ENCODE assay signal across 11 cellular contexts in genomic region chr1:229117664-229118300, GRCh38.
A peak's percentile ranks its signal among the peaks of the same experiment; 100 is the strongest.
DNase-seq lines count a peak whose midpoint lies in the region; ATAC-seq and TF ChIP-seq lines count a peak whose summit lies in the region.
"Had no signal": no experiment of that assay in that cellular context is flagged by ENCODE, and none has a peak within 500 bp of the region (broad histone marks: within the 10 kb centered on the region; RNA-seq: fewer than 3 reads in every experiment).

No MANE protein-coding gene starts in this region.

- H3K27ac Mint-ChIP-seq in GM23338: no peak overlapping the region

- no peaks in the 10 kb centered on the region for H4K20me1 ChIP-seq in GM23338 (replicated peaks; ENCODE audit: insufficient read depth)

- H3K27me3 ChIP-seq in GM23338 (ENCODE audit: insufficient read depth): no peaks in the 10 kb centered on the region
- H3K27me3 ChIP-seq in adrenal gland: no peaks in the 10 kb centered on the region
- no peaks in the 10 kb centered on the region for H3K27me3 ChIP-seq in testis
- H3K27me3 ChIP-seq: cardiac muscle cell had no signal

- H3K36me3 ChIP-seq in GM23338 (ENCODE audit: insufficient read depth) (no peaks in the 10 kb centered on the region), adrenal gland (replicated peaks in 1 of 2) (no peaks in the 10 kb centered on the region), testis (ENCODE audit: low read depth, missing control alignments) (no peaks in the 10 kb centered on the region)
- H3K36me3 ChIP-seq: cardiac muscle cell had no signal

- 24 to 47% (median 40%) methylated on average over 11 to 14 of the region's 14 CpGs for WGBS in adrenal gland, 4 donors
- WGBS in testis, 2 donors: 30 to 48% methylated on average over 11 to 14 of the region's 14 CpGs

- peaks cover 21% of the 10 kb centered on the region for H3K4me1 Mint-ChIP-seq in GM23338

- H3K9me3 Mint-ChIP-seq in GM23338: peaks cover 6% of the 10 kb centered on the region; the same call in 2 of the 3 replicates

- TF ChIP-seq CTCF in GM23338 (conservative IDR thresholded peaks at IDR 0.05; ENCODE audit: low read depth in 2 of 2) (no peak), adrenal gland (IDR thresholded peaks at IDR 0.05) (no peak), testis (IDR thresholded peaks at IDR 0.05) (no peak)

- H3K27me3 Mint-ChIP-seq in GM23338 (ENCODE audit: insufficient read depth, low read depth, poor library complexity): peaks cover 13% of the 10 kb centered on the region

- no peak overlapping the region for H3K4me3 Mint-ChIP-seq in GM23338

- H3K27ac ChIP-seq in GM23338 (ENCODE audit: low read depth): no peak overlapping the region
- H3K27ac ChIP-seq in adrenal gland: peak overlapping the region in 2 of 5 donors; percentile 10 to 46
- H3K27ac ChIP-seq in testis: no peak overlapping the region
- H3K27ac ChIP-seq: cardiac muscle cell had no signal

- intact Hi-C loops in adrenal gland (cut with DNase I) (no loop called here), testis (cut with DNase I; ENCODE audit: low total_unique reads) (no loop called here)

- no peaks in the 10 kb centered on the region for H3K9me3 ChIP-seq in adrenal gland (replicated peaks in 1 of 3)
- no peaks in the 10 kb centered on the region for H3K9me3 ChIP-seq in testis

- H3K4me2 ChIP-seq in GM23338: no peak overlapping the region

- no peaks in the 10 kb centered on the region for H3K79me2 ChIP-seq in GM23338 (replicated peaks; ENCODE audit: insufficient read depth)

- H3F3A ChIP-seq in GM23338 (replicated peaks; ENCODE audit: low read depth): no peaks in the 10 kb centered on the region

- H3K4me3 ChIP-seq in GM23338 (no peak overlapping the region), adrenal gland (no peak overlapping the region), testis (no peak overlapping the region)
- H3K4me3 ChIP-seq: cardiac muscle cell had no signal

- no peaks in the 10 kb centered on the region for H3K9me2 ChIP-seq in GM23338 (ENCODE audit: insufficient read depth)

- no peaks in the 10 kb centered on the region for H3K36me3 Mint-ChIP-seq in GM23338 (ENCODE audit: low read depth)

- H3K4me1 ChIP-seq in GM23338 (ENCODE audit: insufficient read depth) (peaks cover 17% of the 10 kb centered on the region), adrenal gland (replicated peaks in 1 of 2) (peaks cover 0 to 24% of the 10 kb centered on the region in 2 donors), testis (peaks cover 19% of the 10 kb centered on the region)

- ATAC-seq in GM23338 (no peak), HG03039 (IDR thresholded peaks at IDR 0.05; ENCODE audit: unreplicated experiment) (no peak), GM19452 (IDR thresholded peaks at IDR 0.05; ENCODE audit: unreplicated experiment) (no peak)

- DNase-seq in GM23338 (ENCODE audit: low spot score) (no peak), adrenal gland (peak; percentile 79 to 91 (median 85)), hippocampal formation (lab: John Stamatoyannopoulos, UW) (peak; percentile 37 to 42), testis (peak; percentile 85), ecto neural progenitor cell (ENCODE audit: low spot score) (no peak), DMS114 treated with DMSO at 0.1 percent for 48 hours (lab: John Stamatoyannopoulos, UW; ENCODE audit: unreplicated experiment) (no peak)
- DNase-seq: activated CD4-positive, alpha-beta T cell treated with anti-CD3 and anti-CD28 coated beads for 4 hours; NCI-H774 had no signal

- no peak for TF ChIP-seq POLR2A in adrenal gland (IDR thresholded peaks at IDR 0.05)
- no peak for TF ChIP-seq POLR2A in testis (IDR thresholded peaks at IDR 0.05)

- peak overlapping the region; percentile 52 for H2AFZ ChIP-seq in GM23338

TF ChIP-seq in GM23338, 12 proteins besides CTCF, POLR2A, EP300 and RAD21:
- no peak for TF ChIP-seq STAT1 (IDR thresholded peaks at IDR 0.05; ENCODE audit: unreplicated experiment)
- TF ChIP-seq EZH2phosphoT487 (IDR thresholded peaks at IDR 0.05; ENCODE audit: unreplicated experiment): no peak
- no peak for TF ChIP-seq ZNF462 (CRISPR knock-in tag; IDR thresholded peaks at IDR 0.05)
- no peak for TF ChIP-seq POLR2AphosphoS5 (IDR thresholded peaks at IDR 0.05; ENCODE audit: low read depth)
- TF ChIP-seq ZNF331 (CRISPR knock-in tag; IDR thresholded peaks at IDR 0.05; ENCODE audit: low read depth): no peak
TF ChIP-seq in GM23338: peak in this region for 0.

Comparison
In these comparisons a context has a peak if more than half of its experiments do, and no peak if none do; other contexts are left out.
1. DNase-seq: peak in adrenal gland (7 of 7), hippocampal formation (2 of 2) and testis (single experiment); none in GM23338 (single experiment), ecto neural progenitor cell (single experiment) and DMS114 treated with DMSO at 0.1 percent for 48 hours (single experiment).